In genomic region chr21:31557956-31558838, GRCh38 we compare ENCODE assay signal across 8 cellular contexts.
A peak's percentile ranks its signal among the peaks of the same experiment; 100 is the strongest.
DNase-seq lines count a peak whose midpoint lies in the region; ATAC-seq, FAIRE-seq and TF ChIP-seq lines count a peak whose summit lies in the region.

No MANE protein-coding gene starts in this region.

- DNase-seq in activated gamma-delta T cell treated with Interleukin-2 at 50 U/mL for 16 hours (peak; percentile 21), activated gamma-delta T cell (lab: John Stamatoyannopoulos, UW) (no peak), NCI-H2196 treated with DMSO at 0.1 percent for 48 hours (lab: John Stamatoyannopoulos, UW; ENCODE audit: unreplicated experiment) (peak; percentile 53), foreskin keratinocyte (peak; percentile 24 to 29), pancreas (peak in 3 of 6 donors; percentile 8 to 62 (median 58)), SHP77 treated with DMSO at 0.1 percent for 48 hours (lab: John Stamatoyannopoulos, UW) (no peak)
- peak; percentile 42 to 60 for DNase-seq in activated T-cell treated with anti-CD3 and anti-CD28 coated beads, Interleukin-2, amount 50 U/mL, for 72 hours

- peaks cover 4% of the 10 kb centered on the region for H3K4me1 ChIP-seq in foreskin keratinocyte
- H3K4me1 ChIP-seq in pancreas: no peaks in the 10 kb centered on the region

- no peak overlapping the region for H3K27ac Mint-ChIP-seq in activated T-cell treated with anti-CD3 and anti-CD28 coated beads, Interleukin-2, amount 50 U/mL, for 72 hours

- H3K27ac ChIP-seq in foreskin keratinocyte (no peak overlapping the region), pancreas (no peak overlapping the region)

- peak; percentile 10 to 25 for ATAC-seq in activated T-cell treated with anti-CD3 and anti-CD28 coated beads, Interleukin-2, amount 50 U/mL, for 72 hours (replicated peaks in 1 of 2)
- ATAC-seq in foreskin keratinocyte: peak; percentile 25
- peak in 2 of 4 donors; percentile 7 to 29 for ATAC-seq in pancreas
- ATAC-seq in GM21737 (IDR thresholded peaks at IDR 0.05; ENCODE audit: unreplicated experiment): no peak

- H3K4me3 ChIP-seq in pancreas: peak overlapping the region; percentile 31 to 56 (median 46)

- H3K27me3 ChIP-seq in foreskin keratinocyte (peaks cover 15% of the 10 kb centered on the region), pancreas (peaks cover 0 to 5% (median 5%) of the 10 kb centered on the region in 4 donors)

- no peak for TF ChIP-seq CTCF in foreskin keratinocyte (conservative IDR thresholded peaks at IDR 0.05)
- TF ChIP-seq CTCF in pancreas (IDR thresholded peaks at IDR 0.05): no peak

- H3K36me3 Mint-ChIP-seq in activated T-cell treated with anti-CD3 and anti-CD28 coated beads, Interleukin-2, amount 50 U/mL, for 72 hours (ENCODE audit: insufficient read depth in 2 of 2): peaks cover 0 to 2% of the 10 kb centered on the region in 2 donors

- intact Hi-C loops in pancreas (cut with DNase I): no loop called here

- H3K9me3 ChIP-seq in pancreas: no peaks in the 10 kb centered on the region

- peak overlapping the region; percentile 87 to 91 for H3K4me3 Mint-ChIP-seq in activated T-cell treated with anti-CD3 and anti-CD28 coated beads, Interleukin-2, amount 50 U/mL, for 72 hours

- 1% methylated on average over 80 to 98 of the region's 98 CpGs for WGBS in pancreas, 2 donors

- H3K4me1 Mint-ChIP-seq in activated T-cell treated with anti-CD3 and anti-CD28 coated beads, Interleukin-2, amount 50 U/mL, for 72 hours (ENCODE audit: low read depth): peaks cover 47% of the 10 kb centered on the region

- H3K36me3 ChIP-seq in pancreas: no peaks in the 10 kb centered on the region

- no peak for FAIRE-seq in pancreas (lab: Jason Lieb, UNC)

- peaks cover 30% of the 10 kb centered on the region for H3K27me3 Mint-ChIP-seq in activated T-cell treated with anti-CD3 and anti-CD28 coated beads, Interleukin-2, amount 50 U/mL, for 72 hours (ENCODE audit: low read depth)

- no peaks in the 10 kb centered on the region for H3K9me3 Mint-ChIP-seq in activated T-cell treated with anti-CD3 and anti-CD28 coated beads, Interleukin-2, amount 50 U/mL, for 72 hours

Comparison
In these comparisons a context has a peak if more than half of its experiments do, and no peak if none do; other contexts are left out.
1. DNase-seq: peak in activated gamma-delta T cell treated with Interleukin-2 at 50 U/mL for 16 hours (single experiment), NCI-H2196 treated with DMSO at 0.1 percent for 48 hours (single experiment), activated T-cell treated with anti-CD3 and anti-CD28 coated beads, Interleukin-2, amount 50 U/mL, for 72 hours (2 of 2) and foreskin keratinocyte (2 of 2); none in activated gamma-delta T cell (single experiment) and SHP77 treated with DMSO at 0.1 percent for 48 hours (single experiment).